In the genomic region with DNA sequence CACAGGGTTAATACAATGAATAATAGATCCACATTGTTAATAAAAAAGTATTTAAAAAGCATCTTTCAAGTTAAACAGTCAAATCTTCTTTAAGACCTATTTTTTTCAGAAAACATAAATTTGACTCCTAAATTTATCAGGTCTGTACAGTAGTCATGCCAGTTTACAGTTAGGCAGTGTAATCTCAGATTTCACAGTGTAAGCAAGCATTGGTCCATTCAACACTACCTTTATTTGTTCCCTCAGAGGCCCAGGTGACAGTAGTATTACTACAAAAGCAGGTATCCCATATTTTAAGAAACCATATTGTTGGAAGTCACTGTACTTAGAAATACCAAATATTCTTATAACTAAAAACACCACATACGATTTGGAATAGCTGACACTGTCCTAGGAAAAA, we compare ENCODE assay signal across 23 cellular contexts.
"Had no signal": no experiment of that assay in that cellular context is flagged by ENCODE, and none has a peak within 500 bp of the region (broad histone marks: within the 10 kb centered on the region; RNA-seq: fewer than 3 reads in every experiment).

No MANE protein-coding gene starts in this region.

- H3K27ac Mint-ChIP-seq: activated CD8-positive, alpha-beta T cell treated with anti-CD3 and anti-CD28 coated beads, Interleukin-2, amount 10 ng/mL, durations not matched to agents 7 days and 5 days; activated naive CD4-positive, alpha-beta T cell treated with anti-CD3 and anti-CD28 coated beads for 36 hours; activated naive CD8-positive, alpha-beta T cell treated with anti-CD3 and anti-CD28 coated beads, Interleukin-2, amount 50 U/mL, for 24 hours; brain; stimulated activated effector memory CD8-positive, alpha-beta T cell treated with anti-CD3 and anti-CD28 coated beads, Interleukin-12 subunit alpha, Interleukin-12 subunit beta, amount 100 ng/mL, for 72 hours had no signal

- DNase-seq: activated CD4-positive, alpha-beta T cell treated with anti-CD3 and anti-CD28 coated beads for 48 hours; activated CD4-positive, CD25-positive, alpha-beta regulatory T cell; activated CD8-positive, alpha-beta T cell treated with anti-CD3 and anti-CD28 coated beads, Interleukin-2, amount 10 ng/mL, durations not matched to agents 7 days and 5 days; activated naive CD8-positive, alpha-beta T cell treated with anti-CD3 and anti-CD28 coated beads, Interleukin-2, amount 50 U/mL, for 24 hours; activated T-cell treated with anti-CD3 and anti-CD28 coated beads, Interleukin-2, amount 50 U/mL, for 4 hours; anterior cingulate cortex; caudate nucleus; dorsolateral prefrontal cortex; foreskin fibroblast; hippocampal formation; left ventricle myocardium inferior; mammary epithelial cell; naive thymus-derived CD4-positive, alpha-beta T cell; ovary; right lobe of liver; stimulated activated CD4-positive, alpha-beta T cell treated with anti-CD3 and anti-CD28 coated beads, Interleukin-4, amount 100 ng/mL, for 24 hours; stomach; T-helper 9 cell; trophoblast cell had no signal

- H3K4me3 ChIP-seq: left ventricle myocardium inferior, ovary, right lobe of liver, stomach had no signal

- H3K9me3 ChIP-seq: left ventricle myocardium inferior, ovary, right lobe of liver, stomach had no signal

- ATAC-seq: activated CD8-positive, alpha-beta T cell treated with anti-CD3 and anti-CD28 coated beads, Interleukin-2, amount 10 ng/mL, durations not matched to agents 7 days and 5 days; activated naive CD8-positive, alpha-beta T cell treated with anti-CD3 and anti-CD28 coated beads, Interleukin-2, amount 50 U/mL, for 24 hours; activated T-cell treated with anti-CD3 and anti-CD28 coated beads, Interleukin-2, amount 50 U/mL, for 4 hours; naive thymus-derived CD4-positive, alpha-beta T cell; right lobe of liver; stimulated activated effector memory CD8-positive, alpha-beta T cell treated with anti-CD3 and anti-CD28 coated beads, Interleukin-12 subunit alpha, Interleukin-12 subunit beta, amount 100 ng/mL, for 72 hours had no signal

- H3K27me3 ChIP-seq: dorsolateral prefrontal cortex, ovary, stomach had no signal

- H3K27ac ChIP-seq: dorsolateral prefrontal cortex, epithelial cell of prostate, left ventricle myocardium inferior, ovary, right lobe of liver, stomach had no signal

- H3K27me3 Mint-ChIP-seq: activated naive CD8-positive, alpha-beta T cell treated with anti-CD3 and anti-CD28 coated beads, Interleukin-2, amount 50 U/mL, for 24 hours had no signal

- H3K9me3 Mint-ChIP-seq: activated naive CD4-positive, alpha-beta T cell treated with anti-CD3 and anti-CD28 coated beads for 36 hours; activated naive CD8-positive, alpha-beta T cell treated with anti-CD3 and anti-CD28 coated beads, Interleukin-2, amount 50 U/mL, for 24 hours; activated T-cell treated with anti-CD3 and anti-CD28 coated beads, Interleukin-2, amount 50 U/mL, for 4 hours; brain; stimulated activated effector memory CD8-positive, alpha-beta T cell treated with anti-CD3 and anti-CD28 coated beads, Interleukin-12 subunit alpha, Interleukin-12 subunit beta, amount 100 ng/mL, for 72 hours had no signal

- H3K4me3 Mint-ChIP-seq: activated CD8-positive, alpha-beta T cell treated with anti-CD3 and anti-CD28 coated beads, Interleukin-2, amount 10 ng/mL, durations not matched to agents 7 days and 5 days; activated naive CD4-positive, alpha-beta T cell treated with anti-CD3 and anti-CD28 coated beads for 36 hours; activated naive CD8-positive, alpha-beta T cell treated with anti-CD3 and anti-CD28 coated beads, Interleukin-2, amount 50 U/mL, for 24 hours; activated T-cell treated with anti-CD3 and anti-CD28 coated beads, Interleukin-2, amount 50 U/mL, for 4 hours; stimulated activated effector memory CD8-positive, alpha-beta T cell treated with anti-CD3 and anti-CD28 coated beads, Interleukin-12 subunit alpha, Interleukin-12 subunit beta, amount 100 ng/mL, for 72 hours had no signal
